ENCODE assay signal across 1 cellular context in genomic region chr7:10706875-10707493, GRCh38.
A peak's percentile ranks its signal among the peaks of the same experiment; 100 is the strongest.
TF ChIP-seq lines count a peak whose summit lies in the region.

No MANE protein-coding gene starts in this region.

TF ChIP-seq in GM12878, 131 proteins besides CTCF, POLR2A, EP300 and RAD21 (continued from another document and continues in another):
- TF ChIP-seq ZBTB33 (IDR thresholded peaks at IDR 0.05) (no peak), ZNF24 (IDR thresholded peaks at IDR 0.05) (no peak), MEF2A (IDR thresholded peaks at IDR 0.05; ENCODE audit: insufficient read depth, low read depth, low read length) (0 out of 2 replicates have a peak, but pooled peaks have one; percentile 29), ZNF592 (IDR thresholded peaks at IDR 0.05) (no peak), ZNF622 (IDR thresholded peaks at IDR 0.05) (no peak), ZNF207 (IDR thresholded peaks at IDR 0.05; ENCODE audit: borderline replicate concordance) (no peak), GATAD2B (conservative IDR thresholded peaks at IDR 0.05; ENCODE audit: low read depth) (0 out of 2 replicates have a peak, but pooled peaks have one; percentile 32), CBFB (IDR thresholded peaks at IDR 0.05; ENCODE audit: low read depth) (no peak), ASH2L (IDR thresholded peaks at IDR 0.05; ENCODE audit: borderline replicate concordance, low read depth) (no peak), BRCA1 (IDR thresholded peaks at IDR 0.05; ENCODE audit: low read depth, low read length) (no peak), POLR2AphosphoS5 (IDR thresholded peaks at IDR 0.05; ENCODE audit: low read length) (no peak), BHLHE40 (IDR thresholded peaks at IDR 0.05; ENCODE audit: borderline replicate concordance in 1 of 2, low read depth in 2 of 2, low read length in 1 of 2) (no peak), BCL11A (IDR thresholded peaks at IDR 0.05; ENCODE audit: low read depth, low read length) (peak; percentile 86; the same call in 1 of the 2 replicates), TARDBP (IDR thresholded peaks at IDR 0.05; ENCODE audit: borderline replicate concordance) (no peak), PAX8 (IDR thresholded peaks at IDR 0.05) (no peak), E2F4 (IDR thresholded peaks at IDR 0.05; ENCODE audit: low read depth, low read length) (no peak), IRF5 (IDR thresholded peaks at IDR 0.05; ENCODE audit: borderline replicate concordance) (no peak), RELB (IDR thresholded peaks at IDR 0.05; ENCODE audit: low read depth) (no peak), BCLAF1 (IDR thresholded peaks at IDR 0.05) (no peak), NR2C2 (IDR thresholded peaks at IDR 0.05; ENCODE audit: borderline replicate concordance, control insufficient read depth, insufficient read length, low read depth) (no peak), SIN3A (IDR thresholded peaks at IDR 0.05; ENCODE audit: low read depth, low read length) (no peak), MEF2B (IDR thresholded peaks at IDR 0.05; ENCODE audit: partially characterized antibody, poor library complexity, severe bottlenecking) (peak; percentile 14), YBX1 (IDR thresholded peaks at IDR 0.05) (no peak), ATF2 (IDR thresholded peaks at IDR 0.05; ENCODE audit: low read length) (peak; percentile 78; the same call in 1 of the 2 replicates), TAF1 (IDR thresholded peaks at IDR 0.05; ENCODE audit: borderline replicate concordance, low read depth, low read length) (no peak), ZBTB11 (CRISPR knock-in tag; IDR thresholded peaks at IDR 0.05) (no peak), POU2F2 (IDR thresholded peaks at IDR 0.05; ENCODE audit: borderline replicate concordance, low read depth, low read length) (no peak), BCL3 (IDR thresholded peaks at IDR 0.05; ENCODE audit: borderline replicate concordance, insufficient read depth, low read depth, low read length, poor library complexity, severe bottlenecking) (no peak), BMI1 (IDR thresholded peaks at IDR 0.05; ENCODE audit: borderline replicate concordance) (peak; percentile 30; the same call in 1 of the 2 replicates), TCF3 (IDR thresholded peaks at IDR 0.05; ENCODE audit: borderline replicate concordance, insufficient read depth, low read depth, low read length) (peak; percentile 91; the same call in 1 of the 2 replicates), SREBF1 (IDR thresholded peaks at IDR 0.05; ENCODE audit: low read length) (no peak), LARP7 (IDR thresholded peaks at IDR 0.05) (no peak), PML (IDR thresholded peaks at IDR 0.05; ENCODE audit: low read length) (no peak), SRF (IDR thresholded peaks at IDR 0.05; ENCODE audit: low read depth in 2 of 2, low read length in 2 of 2) (0 out of 4 replicates have a peak, but pooled peaks of 1 of the 2 experiments have one; percentile 64), JUNB (IDR thresholded peaks at IDR 0.05) (peak; percentile 95), ZNF217 (IDR thresholded peaks at IDR 0.05) (no peak), POLR2AphosphoS2 (IDR thresholded peaks at IDR 0.05; ENCODE audit: low read depth, low read length) (no peak), ATF3 (IDR thresholded peaks at IDR 0.05; ENCODE audit: borderline replicate concordance, extremely low read depth, low read depth, low read length) (no peak), JUND (IDR thresholded peaks at IDR 0.05; ENCODE audit: low read depth, low read length) (peak; percentile 83)
